In the genomic region with DNA sequence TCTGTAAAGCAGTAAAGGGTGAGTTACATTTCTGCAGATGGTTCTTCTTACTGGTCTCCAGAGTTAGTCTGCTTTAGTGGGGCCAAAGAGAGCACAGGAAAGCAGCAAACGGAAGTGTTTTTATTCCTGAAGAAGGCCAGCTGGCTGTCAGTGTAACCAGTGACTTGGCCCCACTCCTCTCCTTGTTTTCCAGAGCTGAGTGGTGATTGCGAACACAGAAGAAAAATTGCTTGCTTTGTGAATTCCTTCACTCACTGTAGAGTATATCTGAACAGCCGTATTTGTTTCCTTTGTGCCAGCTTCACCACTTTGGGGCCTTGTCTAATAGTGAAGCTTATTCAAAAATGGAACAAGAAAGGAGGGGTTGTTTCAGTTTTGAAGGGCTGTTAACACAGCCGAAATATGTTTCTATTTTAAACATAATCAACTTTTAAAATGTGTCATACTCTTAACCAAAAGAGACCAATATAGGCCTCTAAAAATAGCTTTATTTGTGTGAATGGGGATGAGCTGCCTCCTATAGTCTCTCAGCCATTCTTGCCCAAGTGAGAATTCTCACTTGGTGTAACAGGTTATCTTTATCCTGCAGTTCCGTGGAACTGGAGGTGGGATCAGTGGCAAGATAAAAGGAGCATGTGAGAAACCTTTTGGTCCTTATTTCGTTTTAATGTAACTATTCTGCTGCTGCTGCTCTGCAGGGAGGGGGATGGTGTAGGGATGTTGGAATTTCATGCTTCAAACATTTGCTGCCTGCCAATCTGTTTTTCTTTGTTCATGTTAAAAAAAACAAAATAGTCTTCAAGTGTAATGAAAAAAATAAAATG, we compare ENCODE assay signal across 8 cellular contexts. TPM values are rescaled to one million over a fixed set of nuclear protein-coding genes. Genes with fewer than 3 reads are reported as not detected.
A peak's percentile ranks its signal among the peaks of the same experiment; 100 is the strongest.
DNase-seq lines count a peak whose midpoint lies in the region; ATAC-seq, FAIRE-seq and TF ChIP-seq lines count a peak whose summit lies in the region.

No MANE protein-coding gene starts in this region.

- no peak overlapping the region for H2BK15ac ChIP-seq in IMR-90 (ENCODE audit: low read depth, low read length)

- no CpG with 5 or more reads among the region's 6 CpGs for WGBS in IMR-90 (ENCODE audit: extremely low coverage in 2 of 2, insufficient read length in 1 of 2), 2 experiments

- intact Hi-C loops in IMR-90 (cut with micrococcal nuclease): no loop called here

- peak overlapping the region; percentile 68 for H3K4me2 ChIP-seq in IMR-90 (ENCODE audit: low read depth, low read length)

- no peaks in the 10 kb centered on the region for H3K79me1 ChIP-seq in IMR-90 (ENCODE audit: low read depth in 1 of 2, low read length in 2 of 2)

- H3K18ac ChIP-seq in IMR-90 (ENCODE audit: low read depth, low read length): peak overlapping the region; percentile 54

- in situ Hi-C loops in IMR-90 (cut with MboI; ENCODE audit: low sequenced_read_pairs): no loop called here

- CTCF ChIA-PET in IMR-90 (lab: Yijun Ruan, JAX): interaction anchor here (0.6 kb wide), 1 partner anchor 38 kb away, joined by 3 read pairs; no protein-coding TSS in a partner anchor

- H2BK5ac ChIP-seq in IMR-90 (ENCODE audit: low read depth, low read length, poor library complexity, severe bottlenecking): peak overlapping the region; percentile 35

- dilution Hi-C loops in IMR-90 (cut with HindIII; ENCODE audit: low sequenced_read_pairs, unreplicated experiment): no loop called here

- no peak overlapping the region; the same call in 1 of the 2 replicates for H3K9ac ChIP-seq in IMR-90 (ENCODE audit: low read depth, low read length)

- H3K56ac ChIP-seq in IMR-90 (ENCODE audit: extremely low read depth, insufficient read depth, low read length): no peak overlapping the region

- no peak overlapping the region for H2AK9ac ChIP-seq in IMR-90 (replicated peaks; ENCODE audit: low read depth, low read length, poor library complexity)

- H4K91ac ChIP-seq in IMR-90 (ENCODE audit: insufficient read depth, low read depth, low read length): no peak overlapping the region

- H3K27me3 ChIP-seq in IMR-90 (ENCODE audit: control insufficient read depth, insufficient read depth, low read length) (no peaks in the 10 kb centered on the region), Peyer's patch (no peaks in the 10 kb centered on the region)

- H2BK120ac ChIP-seq in IMR-90 (ENCODE audit: low read depth, low read length): no peak overlapping the region

- H3K9me3 ChIP-seq in IMR-90 (ENCODE audit: control insufficient read depth, insufficient read depth, low read length) (no peaks in the 10 kb centered on the region), Peyer's patch (no peaks in the 10 kb centered on the region)

- H3K23ac ChIP-seq in IMR-90 (ENCODE audit: low read depth, low read length): 0 out of 2 replicates have a peak overlapping the region, but pooled peaks have one; percentile 9

- TF ChIP-seq CTCF in IMR-90 (conservative IDR thresholded peaks at IDR 0.05; ENCODE audit: low read depth, low read length) (no peak), Peyer's patch (IDR thresholded peaks at IDR 0.05) (no peak)

- no TSS peak for BruUV-seq in IMR-90 (replicated peaks; lab: Mats Ljungman, UMichigan)

- H3K36me3 ChIP-seq in IMR-90 (ENCODE audit: control insufficient read depth, insufficient read depth, low read length) (no peaks in the 10 kb centered on the region), Peyer's patch (no peaks in the 10 kb centered on the region)

- peak overlapping the region; percentile 7; the same call in 1 of the 2 replicates for H4K5ac ChIP-seq in IMR-90 (ENCODE audit: low read depth, low read length)

- POLR2A ChIA-PET in IMR-90 (lab: Charles Lee; ENCODE audit: unreplicated experiment): interaction anchor here (0.9 kb wide), 1 partner anchor 19 kb away, joined by 3 read pairs; no protein-coding TSS in a partner anchor

- H2AK5ac ChIP-seq in IMR-90 (ENCODE audit: low read depth, low read length): no peak overlapping the region

- TF ChIP-seq RAD21 in IMR-90 (IDR thresholded peaks at IDR 0.05; ENCODE audit: low read length): no peak

- H4K8ac ChIP-seq in IMR-90 (ENCODE audit: low read depth in 2 of 2, low read length in 2 of 2): peak overlapping the region in 1 of 2 experiments; percentile 34; a peak in 1 of 4 replicates

- H3K4ac ChIP-seq in IMR-90 (ENCODE audit: low read depth, low read length): 0 out of 2 replicates have a peak overlapping the region, but pooled peaks have one; percentile 12

- H2AFZ ChIP-seq in IMR-90 (replicated peaks; ENCODE audit: low read length, poor library complexity): peak overlapping the region; percentile 71

- H4K20me1 ChIP-seq in IMR-90 (ENCODE audit: insufficient read depth, low read length): no peaks in the 10 kb centered on the region

- FAIRE-seq in GM12892 (lab: Jason Lieb, UNC): peak; percentile 81

- H3K4me3 ChIP-seq in IMR-90 (ENCODE audit: insufficient read depth, low read depth, low read length) (no peak overlapping the region), Peyer's patch (no peak overlapping the region)

- peak overlapping the region; percentile 44; the same call in 1 of the 2 replicates for H3K14ac ChIP-seq in IMR-90 (replicated peaks; ENCODE audit: low read depth, low read length)

- ATAC-seq in GM21526 (IDR thresholded peaks at IDR 0.05; ENCODE audit: low FRiP score, unreplicated experiment) (peak; percentile 97), IMR-90 (ENCODE audit: low read depth) (peak; percentile 89)

- TF ChIP-seq POLR2A in GM12892 (IDR thresholded peaks at IDR 0.05; ENCODE audit: low read depth, low read length) (no peak), IMR-90 (IDR thresholded peaks at IDR 0.05; ENCODE audit: low read depth, low read length) (no peak), Peyer's patch (IDR thresholded peaks at IDR 0.05) (no peak)

- H2BK20ac ChIP-seq in IMR-90 (ENCODE audit: low read depth, low read length): no peak overlapping the region

- H3K4me1 ChIP-seq in IMR-90 (ENCODE audit: control insufficient read depth, insufficient read depth, low read length) (peaks cover 7% of the 10 kb centered on the region), Peyer's patch (no peaks in the 10 kb centered on the region)

- H3K9me1 ChIP-seq in IMR-90 (ENCODE audit: insufficient read depth, low read length): peaks cover 4% of the 10 kb centered on the region

- H3K27ac ChIP-seq in IMR-90 (ENCODE audit: insufficient read depth, low read length) (peak overlapping the region; percentile 57; the same call in 1 of the 2 replicates), Peyer's patch (peak overlapping the region in 1 of 4 donors; percentile 27)

- DNase-seq in GM12892 (ENCODE audit: insufficient read length) (peak; percentile 8), IMR-90 (peak; percentile 49), medulla oblongata (ENCODE audit: extremely low spot score) (peak; percentile 33), NCI-H1417 (lab: John Stamatoyannopoulos, UW) (no peak), OCI-M1 (lab: John Stamatoyannopoulos, UW) (no peak), Peyer's patch (no peak), NCI-H1694 (lab: John Stamatoyannopoulos, UW) (no peak)

TF ChIP-seq in IMR-90, 13 proteins besides CTCF, POLR2A, EP300 and RAD21:
- TF ChIP-seq MAZ (IDR thresholded peaks at IDR 0.05; ENCODE audit: borderline replicate concordance, low read depth, low read length) (no peak), CHD1 (IDR thresholded peaks at IDR 0.05; ENCODE audit: low read depth, low read length) (no peak), MAFK (IDR thresholded peaks at IDR 0.05; ENCODE audit: low read depth, low read length) (no peak), CEBPB (IDR thresholded peaks at IDR 0.05; ENCODE audit: low read depth, low read length) (no peak), RCOR1 (IDR thresholded peaks at IDR 0.05; ENCODE audit: insufficient replicate concordance, low read length) (no peak), USF2 (IDR thresholded peaks at IDR 0.05; ENCODE audit: low read depth, low read length) (no peak), FOS (IDR thresholded peaks at IDR 0.05; ENCODE audit: low read depth, low read length) (no peak), RFX5 (IDR thresholded peaks at IDR 0.05; ENCODE audit: low read depth, low read length) (no peak), BHLHE40 (IDR thresholded peaks at IDR 0.05; ENCODE audit: low read depth, low read length) (no peak), MXI1 (IDR thresholded peaks at IDR 0.05; ENCODE audit: borderline replicate concordance, low read depth, low read length) (no peak)
- TF ChIP-seq, protein P1, sequence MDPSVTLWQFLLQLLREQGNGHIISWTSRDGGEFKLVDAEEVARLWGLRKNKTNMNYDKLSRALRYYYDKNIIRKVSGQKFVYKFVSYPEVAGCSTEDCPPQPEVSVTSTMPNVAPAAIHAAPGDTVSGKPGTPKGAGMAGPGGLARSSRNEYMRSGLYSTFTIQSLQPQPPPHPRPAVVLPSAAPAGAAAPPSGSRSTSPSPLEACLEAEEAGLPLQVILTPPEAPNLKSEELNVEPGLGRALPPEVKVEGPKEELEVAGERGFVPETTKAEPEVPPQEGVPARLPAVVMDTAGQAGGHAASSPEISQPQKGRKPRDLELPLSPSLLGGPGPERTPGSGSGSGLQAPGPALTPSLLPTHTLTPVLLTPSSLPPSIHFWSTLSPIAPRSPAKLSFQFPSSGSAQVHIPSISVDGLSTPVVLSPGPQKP (IDR thresholded peaks at IDR 0.05; ENCODE audit: borderline replicate concordance, low read depth, low read length): no peak

RNA-seq across cellular contexts. Expression of gene ZC2HC1B, which starts 37.8 kb away (rescaled TPM):
- not detected for polyA plus RNA-seq in GM12892 (2012; ENCODE audit: missing spikeins)
- total RNA-seq in IMR-90 (2012; rRNA removed) (not detected in 2 replicates), Peyer's patch (not detected)
- polyA plus RNA-seq in IMR-90 (2012; rRNA removed): not detected in 2 replicates
- not detected in 2 replicates for polyA plus RNA-seq in IMR-90 (2012; cell fraction: cytosol; rRNA removed)
- polyA plus RNA-seq in IMR-90 (2012; cell fraction: nucleus; rRNA removed; ENCODE audit: low replicate concordance): 0.08 TPM in 1 of 2 replicates, not detected in the other

RNA-seq across cellular contexts. Expression of gene LTV1, which starts 59.0 kb away (rescaled TPM):
- polyA plus RNA-seq in GM12892 (2012; ENCODE audit: missing spikeins): 33.7 TPM
- total RNA-seq in IMR-90 (2012; rRNA removed) (11.1 and 26.1 TPM in 2 replicates), Peyer's patch (10 to 100 TPM; 10.7 to 23.9 (median 11.1) TPM)
- 17.9 and 19.0 TPM in 2 replicates for polyA plus RNA-seq in IMR-90 (2012; rRNA removed)
- 2.8 and 5.1 TPM in 2 replicates for polyA plus RNA-seq in IMR-90 (2012; cell fraction: cytosol; rRNA removed)
- 2.9 and 13.5 TPM in 2 replicates for polyA plus RNA-seq in IMR-90 (2012; cell fraction: nucleus; rRNA removed; ENCODE audit: low replicate concordance)

Comparison
In these comparisons a context has a peak if more than half of its experiments do, and no peak if none do; other contexts are left out.
1. DNase-seq: peak in GM12892 (single experiment), IMR-90 (single experiment) and medulla oblongata (single experiment); none in NCI-H1417 (0 of 3), OCI-M1 (single experiment), Peyer's patch (0 of 3) and NCI-H1694 (single experiment).